In genomic region chr3:111538687-111539086, GRCh38 we compare ENCODE assay signal across 8 cellular contexts. TPM values are rescaled to one million over a fixed set of nuclear protein-coding genes. Genes with fewer than 3 reads are reported as not detected.
A peak's percentile ranks its signal among the peaks of the same experiment; 100 is the strongest.
DNase-seq lines count a peak whose midpoint lies in the region; ATAC-seq lines count a peak whose summit lies in the region.

No MANE protein-coding gene starts in this region.

- H3K27me3 Mint-ChIP-seq in activated T-helper 1 cell treated with anti-CD3 and anti-CD28 coated beads, Interleukin-12 subunit alpha, Interleukin-12 subunit beta, Interleukin-2, Interleukin-4 antibody, amounts not matched to agents 30 ng/mL and 10 ng/mL and 1 ng/mL, durations not matched to agents 14 hours and 24 hours and 36 hours (ENCODE audit: insufficient read depth) = no peaks in the 10 kb centered on the region
- no peaks in the 10 kb centered on the region for H3K27me3 Mint-ChIP-seq in stimulated activated memory B cell treated with anti-CD40 and anti-IgM and Interleukin-4, amounts not matched to agents 10 μg/mL and 1 μg/mL and 100 μg/mL, for 72 hours

- intact Hi-C loops in activated T-helper 1 cell treated with anti-CD3 and anti-CD28 coated beads, Interleukin-12 subunit alpha, Interleukin-12 subunit beta, Interleukin-2, Interleukin-4 antibody, amounts not matched to agents 30 ng/mL and 10 ng/mL and 1 ng/mL, durations not matched to agents 14 hours and 24 hours and 36 hours (cut with micrococcal nuclease) = loop anchor here (1.0 to 5.0 kb wide), 5 partner anchors 141 to 1805 kb away; partner anchors contain the start of gene NECTIN3
- intact Hi-C loops in posterior cingulate gyrus (cut with DNase I) = no loop called here

- peak; percentile 31 for ATAC-seq in GM21367 (IDR thresholded peaks at IDR 0.05; ENCODE audit: unreplicated experiment)
- peak; percentile 41 for ATAC-seq in HG03520 (IDR thresholded peaks at IDR 0.05; ENCODE audit: unreplicated experiment)
- ATAC-seq in stimulated activated memory B cell treated with anti-CD40 and anti-IgM and Interleukin-4, amounts not matched to agents 10 μg/mL and 1 μg/mL and 100 μg/mL, for 72 hours = peak; percentile 69

- peaks cover 4% of the 10 kb centered on the region for H3K9me3 Mint-ChIP-seq in activated T-helper 1 cell treated with anti-CD3 and anti-CD28 coated beads, Interleukin-12 subunit alpha, Interleukin-12 subunit beta, Interleukin-2, Interleukin-4 antibody, amounts not matched to agents 30 ng/mL and 10 ng/mL and 1 ng/mL, durations not matched to agents 14 hours and 24 hours and 36 hours
- no peaks in the 10 kb centered on the region for H3K9me3 Mint-ChIP-seq in stimulated activated memory B cell treated with anti-CD40 and anti-IgM and Interleukin-4, amounts not matched to agents 10 μg/mL and 1 μg/mL and 100 μg/mL, for 72 hours

- peaks cover 9% of the 10 kb centered on the region for H3K36me3 Mint-ChIP-seq in activated T-helper 1 cell treated with anti-CD3 and anti-CD28 coated beads, Interleukin-12 subunit alpha, Interleukin-12 subunit beta, Interleukin-2, Interleukin-4 antibody, amounts not matched to agents 30 ng/mL and 10 ng/mL and 1 ng/mL, durations not matched to agents 14 hours and 24 hours and 36 hours (ENCODE audit: low read depth)
- no peaks in the 10 kb centered on the region for H3K36me3 Mint-ChIP-seq in stimulated activated memory B cell treated with anti-CD40 and anti-IgM and Interleukin-4, amounts not matched to agents 10 μg/mL and 1 μg/mL and 100 μg/mL, for 72 hours

- H3K4me1 Mint-ChIP-seq in activated T-helper 1 cell treated with anti-CD3 and anti-CD28 coated beads, Interleukin-12 subunit alpha, Interleukin-12 subunit beta, Interleukin-2, Interleukin-4 antibody, amounts not matched to agents 30 ng/mL and 10 ng/mL and 1 ng/mL, durations not matched to agents 14 hours and 24 hours and 36 hours (ENCODE audit: low read depth) = peaks cover 75% of the 10 kb centered on the region
- peaks cover 45% of the 10 kb centered on the region for H3K4me1 Mint-ChIP-seq in stimulated activated memory B cell treated with anti-CD40 and anti-IgM and Interleukin-4, amounts not matched to agents 10 μg/mL and 1 μg/mL and 100 μg/mL, for 72 hours

- peak overlapping the region; percentile 77 for H3K4me3 Mint-ChIP-seq in activated T-helper 1 cell treated with anti-CD3 and anti-CD28 coated beads, Interleukin-12 subunit alpha, Interleukin-12 subunit beta, Interleukin-2, Interleukin-4 antibody, amounts not matched to agents 30 ng/mL and 10 ng/mL and 1 ng/mL, durations not matched to agents 14 hours and 24 hours and 36 hours
- no peak overlapping the region for H3K4me3 Mint-ChIP-seq in stimulated activated memory B cell treated with anti-CD40 and anti-IgM and Interleukin-4, amounts not matched to agents 10 μg/mL and 1 μg/mL and 100 μg/mL, for 72 hours

- H3K27ac Mint-ChIP-seq in activated T-helper 1 cell treated with anti-CD3 and anti-CD28 coated beads, Interleukin-12 subunit alpha, Interleukin-12 subunit beta, Interleukin-2, Interleukin-4 antibody, amounts not matched to agents 30 ng/mL and 10 ng/mL and 1 ng/mL, durations not matched to agents 14 hours and 24 hours and 36 hours = peak overlapping the region; percentile 80
- H3K27ac Mint-ChIP-seq in stimulated activated memory B cell treated with anti-CD40 and anti-IgM and Interleukin-4, amounts not matched to agents 10 μg/mL and 1 μg/mL and 100 μg/mL, for 72 hours = peak overlapping the region; percentile 73

- peak; percentile 15 for DNase-seq in AG08395 (ENCODE audit: low spot score)
- DNase-seq in activated T-helper 1 cell treated with anti-CD3 and anti-CD28 coated beads, Interleukin-12 subunit alpha, Interleukin-12 subunit beta, Interleukin-2, Interleukin-4 antibody, amounts not matched to agents 30 ng/mL and 10 ng/mL and 1 ng/mL, durations not matched to agents 14 hours and 24 hours and 36 hours (ENCODE audit: low spot score) = no peak
- DNase-seq in SHP77 treated with DMSO at 0.1 percent for 48 hours (lab: John Stamatoyannopoulos, UW) = no peak
- no peak for DNase-seq in posterior cingulate gyrus
- DNase-seq in NK-92 (lab: John Stamatoyannopoulos, UW; ENCODE audit: unreplicated experiment) = no peak

RNA-seq across cellular contexts. Expression of gene CD96, which starts 3.3 kb away (rescaled TPM):
- total RNA-seq in activated T-helper 1 cell treated with anti-CD3 and anti-CD28 coated beads, Interleukin-12 subunit alpha, Interleukin-12 subunit beta, Interleukin-2, Interleukin-4 antibody, amounts not matched to agents 30 ng/mL and 10 ng/mL and 1 ng/mL, durations not matched to agents 14 hours and 24 hours and 36 hours = 79.1 and 79.7 TPM in 2 replicates

RNA-seq across cellular contexts. Expression of gene ZBED2, which starts 56.5 kb away (rescaled TPM):
- total RNA-seq in activated T-helper 1 cell treated with anti-CD3 and anti-CD28 coated beads, Interleukin-12 subunit alpha, Interleukin-12 subunit beta, Interleukin-2, Interleukin-4 antibody, amounts not matched to agents 30 ng/mL and 10 ng/mL and 1 ng/mL, durations not matched to agents 14 hours and 24 hours and 36 hours = 812 and 827 TPM in 2 replicates
